Comparison of ENCODE assay signal across 9 cellular contexts in genomic region chr6:155493694-155494143, GRCh38. TPM values are rescaled to one million over a fixed set of nuclear protein-coding genes. Genes with fewer than 3 reads are reported as not detected.
DNase-seq lines count a peak whose midpoint lies in the region; ATAC-seq and TF ChIP-seq lines count a peak whose summit lies in the region.
"Had no signal": no experiment of that assay in that cellular context is flagged by ENCODE, and none has a peak within 500 bp of the region (broad histone marks: within the 10 kb centered on the region; RNA-seq: fewer than 3 reads in every experiment).

No MANE protein-coding gene starts in this region.

- peaks cover 3 to 4% of the 10 kb centered on the region in 2 donors for H3K9me3 Mint-ChIP-seq in activated T-cell treated with anti-CD3 and anti-CD28 coated beads, Interleukin-2, amount 50 U/mL, for 72 hours

- H3K36me3 Mint-ChIP-seq in activated T-cell treated with anti-CD3 and anti-CD28 coated beads, Interleukin-2, amount 50 U/mL, for 72 hours (ENCODE audit: insufficient read depth in 2 of 2) = peaks cover 0 to 6% of the 10 kb centered on the region in 2 donors

- BruUV-seq in PC-3 (replicated peaks; lab: Mats Ljungman, UMichigan) = no TSS peak

- H3K4me2 ChIP-seq in PC-3 (ENCODE audit: low read length) = peak overlapping the region; percentile 53

- H3K4me3 ChIP-seq in PC-3 (ENCODE audit: low read length) = no peak overlapping the region
- H3K4me3 ChIP-seq in skeletal muscle cell (ENCODE audit: low read depth, low read length) = no peak overlapping the region

- H3K9me3 ChIP-seq in PC-3 (ENCODE audit: low read length) = no peaks in the 10 kb centered on the region

- TF ChIP-seq CTCF in PC-3 (conservative IDR thresholded peaks at IDR 0.05; ENCODE audit: low read depth, low read length) = no peak

- intact Hi-C loops in PC-3 (cut with micrococcal nuclease) = loop anchor here (1.0 to 10.0 kb wide), 5 partner anchors 31 to 309 kb away; no protein-coding TSS in a partner anchor

- CTCF ChIA-PET in PC-3 (lab: Charles Lee) = interaction anchor here (0.8 kb wide), 1 partner anchor 30 kb away, joined by 4 read pairs; no protein-coding TSS in a partner anchor

- H3K27ac ChIP-seq in PC-3 (ENCODE audit: low read length) = peak overlapping the region; percentile 96

- H3K9ac ChIP-seq in PC-3 (ENCODE audit: low read length) = peak overlapping the region; percentile 62

- peaks cover 44% of the 10 kb centered on the region for H3K4me1 ChIP-seq in PC-3 (ENCODE audit: insufficient read depth, low read length)

- DNase-seq in activated T-cell treated with anti-CD3 and anti-CD28 coated beads, Interleukin-2, amount 50 U/mL, for 72 hours = peak; percentile 17 to 36
- no peak for DNase-seq in activated T-cell treated with anti-CD3 and anti-CD28 coated beads, Interleukin-2, amount 50 U/mL, for 48 hours
- DNase-seq in PC-3 (peak; percentile 95), fibroblast of gingiva (ENCODE audit: low read depth) (peak; percentile 99), skeletal muscle cell (ENCODE audit: low read depth) (peak; percentile 99), NCI-H526 (lab: John Stamatoyannopoulos, UW) (no peak), NCI-H187 (lab: John Stamatoyannopoulos, UW) (no peak)

- H3K79me2 ChIP-seq in PC-3 (ENCODE audit: low read length) = no peaks in the 10 kb centered on the region

- POLR2A ChIA-PET in PC-3 (lab: Charles Lee; ENCODE audit: unreplicated experiment) = interaction anchor here (0.5 kb wide), 1 partner anchor 41 kb away, joined by 4 read pairs; no protein-coding TSS in a partner anchor

- H3K9me2 ChIP-seq in PC-3 (replicated peaks; ENCODE audit: low read length) = no peaks in the 10 kb centered on the region

- H3K36me3 ChIP-seq in PC-3 (ENCODE audit: low read depth, low read length) = no peaks in the 10 kb centered on the region

- H2AFZ ChIP-seq in PC-3 (ENCODE audit: low read length) = no peak overlapping the region

- H3F3A ChIP-seq in PC-3 (ENCODE audit: low read length, unreplicated experiment) = peaks cover 7% of the 10 kb centered on the region

- H3K4me1 Mint-ChIP-seq in activated T-cell treated with anti-CD3 and anti-CD28 coated beads, Interleukin-2, amount 50 U/mL, for 72 hours (ENCODE audit: low read depth) = peaks cover 12% of the 10 kb centered on the region

- H3K27me3 Mint-ChIP-seq in activated T-cell treated with anti-CD3 and anti-CD28 coated beads, Interleukin-2, amount 50 U/mL, for 72 hours (ENCODE audit: low read depth) = no peaks in the 10 kb centered on the region

- peak overlapping the region; percentile 62 for H3K27ac Mint-ChIP-seq in activated T-cell treated with anti-CD3 and anti-CD28 coated beads, Interleukin-2, amount 50 U/mL, for 72 hours

- no peaks in the 10 kb centered on the region for H3K27me3 ChIP-seq in PC-3 (ENCODE audit: low read length)

- peak; percentile 92 to 93 for ATAC-seq in activated T-cell treated with anti-CD3 and anti-CD28 coated beads, Interleukin-2, amount 50 U/mL, for 72 hours (replicated peaks in 1 of 2)
- peak; percentile 99 for ATAC-seq in HG02870 (IDR thresholded peaks at IDR 0.05; ENCODE audit: unreplicated experiment)
- ATAC-seq in PC-3 = peak; percentile 78

- H4K20me1 ChIP-seq in PC-3 (ENCODE audit: low read length) = no peaks in the 10 kb centered on the region

- peak overlapping the region in 1 of 2 donors; percentile 33 for H3K4me3 Mint-ChIP-seq in activated T-cell treated with anti-CD3 and anti-CD28 coated beads, Interleukin-2, amount 50 U/mL, for 72 hours

RNA-seq across cellular contexts. Expression of gene NOX3, which starts 38.1 kb away (rescaled TPM):
- not detected for total RNA-seq in activated T-cell treated with anti-CD3 and anti-CD28 coated beads, Interleukin-2, amount 50 U/mL, for 72 hours
- not detected in 2 replicates for total RNA-seq in PC-3 (2014; rRNA removed)
- total RNA-seq: dermis microvascular lymphatic vessel endothelial cell had no signal

Comparison
In these comparisons a context has a peak if more than half of its experiments do, and no peak if none do; other contexts are left out.
1. DNase-seq: peak in activated T-cell treated with anti-CD3 and anti-CD28 coated beads, Interleukin-2, amount 50 U/mL, for 72 hours (2 of 2), PC-3 (single experiment), fibroblast of gingiva (single experiment) and skeletal muscle cell (single experiment); none in activated T-cell treated with anti-CD3 and anti-CD28 coated beads, Interleukin-2, amount 50 U/mL, for 48 hours (0 of 2), NCI-H526 (0 of 2) and NCI-H187 (0 of 2).
2. Peak in every context shown above with its lines, with median percentiles within 50 percentile points of each other: ATAC-seq.